ENCODE assay signal across 10 cellular contexts in genomic region chr1:171141336-171142051, GRCh38. TPM values are rescaled to one million over a fixed set of nuclear protein-coding genes. Genes with fewer than 3 reads are reported as not detected.
DNase-seq lines count a peak whose midpoint lies in the region; ATAC-seq and TF ChIP-seq lines count a peak whose summit lies in the region.
"Had no signal": no experiment of that assay in that cellular context is flagged by ENCODE, and none has a peak within 500 bp of the region (broad histone marks: within the 10 kb centered on the region; RNA-seq: fewer than 3 reads in every experiment).

No MANE protein-coding gene starts in this region.

- intact Hi-C loops in activated CD8-positive, alpha-beta T cell treated with anti-CD3 and anti-CD28 coated beads for 36 hours (cut with micrococcal nuclease): no loop called here

- peaks cover 6 to 31% (median 23%) of the 10 kb centered on the region in 4 donors for H3K4me1 ChIP-seq in liver (ENCODE audit: control insufficient read depth in 4 of 4, insufficient read depth in 4 of 4, low read length in 3 of 4)

- DNase-seq in Jurkat, Clone E6-1 (ENCODE audit: low read depth, low spot score): peak; percentile 10
- DNase-seq in stromal cell of bone marrow (ENCODE audit: low read depth) (peak; percentile 89), anterior cingulate cortex (lab: John Stamatoyannopoulos, UW) (no peak), DMS53 (lab: John Stamatoyannopoulos, UW) (no peak)
- no peak for DNase-seq in effector CD8-positive, alpha-beta T cell (lab: John Stamatoyannopoulos, UW)
- no peak for DNase-seq in activated CD8-positive, alpha-beta T cell treated with anti-CD3 and anti-CD28 coated beads for 36 hours
- DNase-seq: naive B cell had no signal

- no peaks in the 10 kb centered on the region for H3K9me3 Mint-ChIP-seq in activated CD8-positive, alpha-beta T cell treated with anti-CD3 and anti-CD28 coated beads for 36 hours
- H3K9me3 Mint-ChIP-seq: naive B cell had no signal

- POLR2A ChIA-PET in activated CD8-positive, alpha-beta T cell treated with anti-CD3 and anti-CD28 coated beads for 36 hours (lab: Charles Lee): interaction anchor here (0.5 kb wide), 1 partner anchor 417 kb away, joined by 3 read pairs; no protein-coding TSS in a partner anchor

- no peaks in the 10 kb centered on the region for H3K36me3 ChIP-seq in liver (ENCODE audit: control insufficient read depth in 4 of 4, insufficient read depth in 3 of 4, low read depth in 1 of 4, low read length in 3 of 4)

- H3K4me3 Mint-ChIP-seq in activated CD8-positive, alpha-beta T cell treated with anti-CD3 and anti-CD28 coated beads for 36 hours: no peak overlapping the region

- 59% methylated on average over 4 of the region's 4 CpGs for WGBS in liver

- no peaks in the 10 kb centered on the region for H3K27me3 ChIP-seq in liver (ENCODE audit: control insufficient read depth in 4 of 4, insufficient read depth in 4 of 4, low read length in 3 of 4)

- CTCF ChIA-PET in activated CD8-positive, alpha-beta T cell treated with anti-CD3 and anti-CD28 coated beads for 36 hours (lab: Charles Lee): interaction anchor here (0.8 kb wide), 1 partner anchor 85 kb away, joined by 3 read pairs; no protein-coding TSS in a partner anchor

- H3K4me3 ChIP-seq in Jurkat, Clone E6-1 (ENCODE audit: low read length): no peak overlapping the region
- H3K4me3 ChIP-seq in liver (ENCODE audit: low read depth in 1 of 3, low read length in 3 of 3): no peak overlapping the region

- no peaks in the 10 kb centered on the region for H3K36me3 Mint-ChIP-seq in activated CD8-positive, alpha-beta T cell treated with anti-CD3 and anti-CD28 coated beads for 36 hours (ENCODE audit: low read depth)
- H3K36me3 Mint-ChIP-seq: naive B cell had no signal

- no peaks in the 10 kb centered on the region for H3K9me3 ChIP-seq in liver (ENCODE audit: control insufficient read depth in 4 of 4, low read length in 3 of 4)

- H3K4me1 Mint-ChIP-seq in activated CD8-positive, alpha-beta T cell treated with anti-CD3 and anti-CD28 coated beads for 36 hours (ENCODE audit: low read depth): no peaks in the 10 kb centered on the region
- H3K4me1 Mint-ChIP-seq: naive B cell had no signal

- H3K27ac ChIP-seq in cingulate gyrus (ENCODE audit: low read depth, low read length): peak overlapping the region; percentile 80
- H3K27ac ChIP-seq in liver (ENCODE audit: low read depth in 1 of 2, low read length in 2 of 2): peak overlapping the region; percentile 93 to 98

- ATAC-seq in activated CD8-positive, alpha-beta T cell treated with anti-CD3 and anti-CD28 coated beads for 36 hours: no peak

- H3K27ac Mint-ChIP-seq in activated CD8-positive, alpha-beta T cell treated with anti-CD3 and anti-CD28 coated beads for 36 hours: no peak overlapping the region

- H3K9ac ChIP-seq in liver (ENCODE audit: low read depth in 1 of 2, low read length in 2 of 2): peak overlapping the region in 1 of 2 donors; percentile 36

- peak in 1 of 2 donors; percentile 46 for TF ChIP-seq RAD21 in liver (IDR thresholded peaks at IDR 0.05)

- TF ChIP-seq CTCF in liver (IDR thresholded peaks at IDR 0.05; ENCODE audit: low read depth, low read length, missing input control): no peak
- no peak for TF ChIP-seq CTCF in activated CD8-positive, alpha-beta T cell treated with anti-CD3 and anti-CD28 coated beads for 36 hours (IDR thresholded peaks at IDR 0.05)

- H3K27me3 Mint-ChIP-seq in activated CD8-positive, alpha-beta T cell treated with anti-CD3 and anti-CD28 coated beads for 36 hours: peaks cover 10% of the 10 kb centered on the region

TF ChIP-seq in liver, 16 proteins besides CTCF, POLR2A, EP300 and RAD21:
- TF ChIP-seq NR2F2 (IDR thresholded peaks at IDR 0.05): peak; percentile 89
- TF ChIP-seq FOXA2 (IDR thresholded peaks at IDR 0.05): peak; percentile 26
- TF ChIP-seq MAX (IDR thresholded peaks at IDR 0.05): no peak

RNA-seq across cellular contexts. Expression of gene FMO2, which starts 43.6 kb away (rescaled TPM):
- not detected for polyA plus RNA-seq in Jurkat, Clone E6-1 (2012; ENCODE audit: insufficient read depth, insufficient read length)
- total RNA-seq in liver: under 1 TPM; 0.14 to 0.84 TPM
- polyA plus RNA-seq in liver: 1 to 10 TPM; 1.4 to 1.6 TPM
- total RNA-seq in activated CD8-positive, alpha-beta T cell treated with anti-CD3 and anti-CD28 coated beads for 36 hours: not detected
- total RNA-seq: OCI-LY7 had no signal

RNA-seq across cellular contexts. Expression of gene FMO3, which starts 50.8 kb away (rescaled TPM):
- not detected for polyA plus RNA-seq in Jurkat, Clone E6-1 (2012; ENCODE audit: insufficient read depth, insufficient read length)
- total RNA-seq in liver: 100 to 1,000 TPM in 1 of 2 donors, 10 to 100 TPM in 1; 11.1 to 276 TPM
- polyA plus RNA-seq in liver: 100 to 1,000 TPM in 1 of 2 donors, 10 to 100 TPM in 1; 99.5 to 147 TPM
- total RNA-seq in activated CD8-positive, alpha-beta T cell treated with anti-CD3 and anti-CD28 coated beads for 36 hours: not detected
- total RNA-seq: OCI-LY7 had no signal

Comparison
In these comparisons a context has a peak if more than half of its experiments do, and no peak if none do; other contexts are left out.
1. DNase-seq: peak in Jurkat, Clone E6-1 (single experiment) and stromal cell of bone marrow (single experiment); none in anterior cingulate cortex (0 of 58), effector CD8-positive, alpha-beta T cell (single experiment), DMS53 (single experiment) and activated CD8-positive, alpha-beta T cell treated with anti-CD3 and anti-CD28 coated beads for 36 hours (single experiment).
2. RNA of gene FMO3, which starts 50.8 kb away (total RNA-seq): 11.1 to 276 TPM in liver; not detected in activated CD8-positive, alpha-beta T cell treated with anti-CD3 and anti-CD28 coated beads for 36 hours; every median in the first group is over 10 times any median in the second.